In the genomic region with DNA sequence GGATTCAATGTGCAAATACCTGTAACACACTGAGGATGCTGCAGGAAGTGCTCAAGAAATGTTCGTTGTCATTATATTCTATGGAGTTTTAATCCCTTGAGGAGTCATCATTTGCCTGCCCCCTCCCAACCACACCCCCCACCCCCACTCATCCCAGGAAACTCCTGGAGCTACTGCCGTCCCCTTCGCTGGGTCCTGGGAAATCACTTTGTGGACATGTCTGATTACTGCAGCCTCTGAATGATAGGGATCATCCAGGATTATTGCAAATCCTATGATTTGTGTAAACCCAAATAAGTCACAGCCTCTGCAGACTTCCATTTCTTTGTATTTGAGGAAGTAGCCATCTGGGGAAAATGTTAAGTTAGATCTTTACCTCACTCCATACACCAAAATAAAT, we compare ENCODE assay signal across 1 cellular context.
TF ChIP-seq lines count a peak whose summit lies in the region.

No MANE protein-coding gene starts in this region.

TF ChIP-seq in HepG2, 621 proteins besides CTCF, POLR2A, EP300 and RAD21 (continued from another document):
- no peak for TF ChIP-seq ZNF318 (CRISPR knock-in tag; IDR thresholded peaks at IDR 0.05)
- no peak for TF ChIP-seq ZNF160 (CRISPR knock-in tag; IDR thresholded peaks at IDR 0.05)
- no peak for TF ChIP-seq ZNF567 (CRISPR knock-in tag; IDR thresholded peaks at IDR 0.05; ENCODE audit: borderline replicate concordance)
- TF ChIP-seq FOXA1 (IDR thresholded peaks at IDR 0.05): no peak
- no peak for TF ChIP-seq FOXA1 (CRISPR knock-in tag; IDR thresholded peaks at IDR 0.05)
- TF ChIP-seq ZMYM3 (CRISPR knock-in tag; IDR thresholded peaks at IDR 0.05): no peak
- TF ChIP-seq, protein P1, sequence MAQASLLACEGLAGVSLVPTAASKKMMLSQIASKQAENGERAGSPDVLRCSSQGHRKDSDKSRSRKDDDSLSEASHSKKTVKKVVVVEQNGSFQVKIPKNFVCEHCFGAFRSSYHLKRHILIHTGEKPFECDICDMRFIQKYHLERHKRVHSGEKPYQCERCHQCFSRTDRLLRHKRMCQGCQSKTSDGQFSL (CRISPR knock-in tag; IDR thresholded peaks at IDR 0.05): no peak
- no peak for TF ChIP-seq ZNF547 (CRISPR knock-in tag; IDR thresholded peaks at IDR 0.05)
- no peak for TF ChIP-seq PPARG (CRISPR knock-in tag; conservative IDR thresholded peaks at IDR 0.05)
- TF ChIP-seq, protein P2, sequence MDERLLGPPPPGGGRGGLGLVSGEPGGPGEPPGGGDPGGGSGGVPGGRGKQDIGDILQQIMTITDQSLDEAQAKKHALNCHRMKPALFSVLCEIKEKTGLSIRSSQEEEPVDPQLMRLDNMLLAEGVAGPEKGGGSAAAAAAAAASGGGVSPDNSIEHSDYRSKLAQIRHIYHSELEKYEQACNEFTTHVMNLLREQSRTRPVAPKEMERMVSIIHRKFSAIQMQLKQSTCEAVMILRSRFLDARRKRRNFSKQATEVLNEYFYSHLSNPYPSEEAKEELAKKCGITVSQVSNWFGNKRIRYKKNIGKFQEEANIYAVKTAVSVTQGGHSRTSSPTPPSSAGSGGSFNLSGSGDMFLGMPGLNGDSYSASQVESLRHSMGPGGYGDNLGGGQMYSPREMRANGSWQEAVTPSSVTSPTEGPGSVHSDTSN (CRISPR knock-in tag; IDR thresholded peaks at IDR 0.05): no peak
- no peak for TF ChIP-seq XRCC5 (optimal IDR thresholded peaks at IDR 0.05; ENCODE audit: low read length)
- TF ChIP-seq NFYB (CRISPR knock-in tag; IDR thresholded peaks at IDR 0.05): no peak
- TF ChIP-seq CBX2 (IDR thresholded peaks at IDR 0.05; ENCODE audit: low read depth, low read length): no peak
- TF ChIP-seq CBX2 (CRISPR knock-in tag; IDR thresholded peaks at IDR 0.05; ENCODE audit: low read depth): no peak
- no peak for TF ChIP-seq TBX2 (CRISPR knock-in tag; IDR thresholded peaks at IDR 0.05; ENCODE audit: borderline replicate concordance)
- TF ChIP-seq ZBTB26 (CRISPR knock-in tag; IDR thresholded peaks at IDR 0.05; ENCODE audit: borderline replicate concordance): no peak
- TF ChIP-seq ZNF891 (CRISPR knock-in tag; IDR thresholded peaks at IDR 0.05): no peak
TF ChIP-seq in HepG2: peak in this region for 0.
